8 cellular contexts compared by ENCODE assay signal in the genomic region with DNA sequence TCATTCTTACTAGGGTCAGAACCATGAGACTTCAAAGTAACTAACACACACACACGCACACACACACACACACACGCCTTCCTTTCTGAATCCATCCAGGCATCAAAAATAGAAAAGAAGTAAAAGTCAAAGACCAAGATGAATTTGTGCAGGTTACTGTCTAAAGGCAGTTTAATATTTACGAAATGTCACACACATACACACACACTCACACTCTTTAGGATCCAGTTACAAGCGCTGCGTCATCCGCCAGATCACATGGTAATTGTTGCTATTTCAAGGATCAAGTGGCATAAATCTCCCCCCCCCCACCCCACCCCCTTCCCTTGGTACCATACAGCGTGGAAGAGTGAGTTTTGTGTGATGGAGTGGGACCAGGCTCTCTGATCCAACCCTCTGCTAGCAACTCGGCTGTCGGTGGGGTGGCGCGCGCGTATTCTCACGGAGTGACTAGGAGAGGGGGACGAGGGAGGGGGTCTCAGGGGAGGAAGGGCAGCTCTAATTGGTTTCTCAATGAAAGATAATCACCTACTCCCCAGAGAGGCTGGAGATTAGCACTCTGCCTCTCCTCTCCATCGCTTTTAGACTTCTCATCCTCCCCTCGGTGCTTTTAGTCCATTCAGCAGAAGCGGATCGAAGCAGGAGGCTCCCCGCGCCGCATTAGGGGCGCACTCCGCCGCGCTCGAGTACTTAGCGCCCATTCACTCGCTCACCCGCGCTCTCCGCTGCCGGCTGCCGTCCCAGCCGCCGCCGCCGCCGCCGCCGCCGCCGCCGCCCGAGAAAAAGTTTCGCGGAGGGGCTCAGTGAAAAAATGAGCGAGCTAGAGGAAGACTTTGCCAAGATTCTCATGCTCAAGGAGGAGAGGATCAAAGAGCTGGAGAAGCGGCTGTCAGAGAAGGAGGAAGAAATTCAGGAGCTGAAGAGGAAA.
DNase-seq lines count a peak whose midpoint lies in the region; ATAC-seq and TF ChIP-seq lines count a peak whose summit lies in the region.

No MANE protein-coding gene starts in this region.

- DNase-seq in GM10248 (ENCODE audit: extremely low spot score) (peak; percentile 15), NCI-H748 treated with DMSO at 0.1 percent for 48 hours (lab: John Stamatoyannopoulos, UW) (peak; percentile 7), ecto neural progenitor cell (ENCODE audit: low spot score) (peak; percentile 70), lung microvascular endothelial cell (ENCODE audit: low read depth in 2 of 2) (peak; percentile 17 to 55), transverse colon (peak; percentile 61), cerebellar nuclear complex (lab: John Stamatoyannopoulos, UW) (no peak), SKM-1 treated with dmso at 0.1 percent for 144 hours (lab: John Stamatoyannopoulos, UW; ENCODE audit: unreplicated experiment) (no peak)

- peak overlapping the region; percentile 18 to 89 (median 66) for H3K4me3 ChIP-seq in transverse colon

- 5% methylated on average over 17 to 49 of the region's 49 CpGs for WGBS in transverse colon (ENCODE audit: low coverage in 1 of 2), 2 donors

- TF ChIP-seq EP300 in transverse colon (IDR thresholded peaks at IDR 0.05; ENCODE audit: low read depth) = no peak

- H3K36me3 ChIP-seq in transverse colon = no peaks in the 10 kb centered on the region

- intact Hi-C loops in transverse colon (cut with DNase I; ENCODE audit: low total_unique reads) = loop anchor here (10.0 kb wide), 1 partner anchor 1224 kb away; no protein-coding TSS in a partner anchor

- no peak for TF ChIP-seq POLR2A in transverse colon (IDR thresholded peaks at IDR 0.05)

- no peaks in the 10 kb centered on the region for H3K27me3 ChIP-seq in transverse colon

- peaks cover 0 to 46% (median 36%) of the 10 kb centered on the region in 4 donors for H3K4me1 ChIP-seq in transverse colon

- no peak for ATAC-seq in GM21825 (IDR thresholded peaks at IDR 0.05; ENCODE audit: unreplicated experiment)

- no peaks in the 10 kb centered on the region for H3K9me3 ChIP-seq in transverse colon

- TF ChIP-seq CTCF in GM10248 (IDR thresholded peaks at IDR 0.05; ENCODE audit: control extremely low read depth, extremely low read depth, low read depth, missing control alignments) = no peak
- TF ChIP-seq CTCF in transverse colon (IDR thresholded peaks at IDR 0.05) = no peak

- CTCF ChIA-PET in GM10248 (lab: Yijun Ruan, JAX) = no interaction called here

- POLR2A ChIA-PET in GM10248 (lab: Yijun Ruan, JAX) = no interaction called here

- in situ Hi-C loops in transverse colon (cut with MboI; ENCODE audit: low pct_ligation_motif_present in 1 of 4, low pct_unique_long_range_greater_than_20kb in 1 of 4, low sequenced_read_pairs in 3 of 4) = loop anchor here in 2 of 4 donors (10.0 kb wide), 2 partner anchors 434 to 1224 kb away; no protein-coding TSS in a partner anchor

- H3K27ac ChIP-seq in transverse colon = peak overlapping the region; percentile 83 to 89 (median 88)

Comparison
In these comparisons a context has a peak if more than half of its experiments do, and no peak if none do; other contexts are left out.
1. DNase-seq: peak in GM10248 (single experiment), NCI-H748 treated with DMSO at 0.1 percent for 48 hours (single experiment), ecto neural progenitor cell (single experiment), lung microvascular endothelial cell (2 of 2) and transverse colon (single experiment); none in cerebellar nuclear complex (0 of 2) and SKM-1 treated with dmso at 0.1 percent for 144 hours (single experiment).